ENCODE assay signal across 12 cellular contexts in the genomic region with DNA sequence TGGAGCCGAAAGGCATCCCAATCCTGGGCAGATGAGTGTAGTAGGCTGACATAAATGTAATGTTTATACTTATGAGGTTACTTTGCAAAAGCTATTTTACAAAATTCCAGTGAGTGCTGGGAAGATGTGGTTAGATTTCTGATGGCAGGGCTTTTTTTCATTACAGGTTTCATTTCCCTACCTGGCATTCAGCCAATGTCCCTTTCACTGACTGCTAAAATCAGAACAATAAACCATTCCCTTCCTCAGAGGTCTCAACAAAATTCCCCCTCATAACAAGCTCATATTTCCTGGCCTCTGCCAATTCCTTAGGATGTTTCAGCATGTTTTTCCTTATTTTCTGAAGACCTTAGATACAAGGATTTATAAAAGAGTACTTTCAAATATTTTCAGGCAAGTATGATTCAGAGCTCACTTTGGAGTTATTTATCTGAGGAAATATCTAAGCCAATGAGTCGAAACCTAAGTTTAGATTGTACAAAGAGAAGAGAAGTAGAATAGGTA. TPM values are rescaled to one million over a fixed set of nuclear protein-coding genes. Genes with fewer than 3 reads are reported as not detected.
DNase-seq lines count a peak whose midpoint lies in the region; ATAC-seq and TF ChIP-seq lines count a peak whose summit lies in the region.
"Had no signal": no experiment of that assay in that cellular context is flagged by ENCODE, and none has a peak within 500 bp of the region (broad histone marks: within the 10 kb centered on the region; RNA-seq: fewer than 3 reads in every experiment).

No MANE protein-coding gene starts in this region.

- H3K4me3 Mint-ChIP-seq in glutamatergic neuron (ENCODE audit: unreplicated experiment): no peak overlapping the region
- H3K4me3 Mint-ChIP-seq: activated T-helper 17 cell treated with anti-CD3 and anti-CD28 coated beads, Interleukin-2, amount 50 U/mL, for 72 hours; neural crest cell had no signal

- TF ChIP-seq EP300 in Ishikawa (IDR thresholded peaks at IDR 0.05; ENCODE audit: borderline replicate concordance): no peak

- no peak overlapping the region for H3K27ac Mint-ChIP-seq in glutamatergic neuron (ENCODE audit: unreplicated experiment)
- H3K27ac Mint-ChIP-seq: activated T-helper 17 cell treated with anti-CD3 and anti-CD28 coated beads, Interleukin-2, amount 50 U/mL, for 72 hours had no signal

- H3K4me1 Mint-ChIP-seq in glutamatergic neuron (ENCODE audit: low read depth, unreplicated experiment): peaks cover 8% of the 10 kb centered on the region

- peak; percentile 24 for DNase-seq in AG20443 (ENCODE audit: low spot score)
- peak; percentile 56 for DNase-seq in amniotic epithelial cell (ENCODE audit: low read depth)
- DNase-seq in kidney glomerular epithelial cell (lab: John Stamatoyannopoulos, UW): peak; percentile 75
- no peak for DNase-seq in ureter (ENCODE audit: low spot score)
- DNase-seq in omental fat pad (ENCODE audit: low spot score): no peak
- DNase-seq in glutamatergic neuron: no peak
- no peak for DNase-seq in COR-L47 (lab: John Stamatoyannopoulos, UW)
- DNase-seq: Calu3, cortex of kidney had no signal

- peaks cover 2% of the 10 kb centered on the region for H3K9me3 Mint-ChIP-seq in glutamatergic neuron (ENCODE audit: unreplicated experiment)
- H3K9me3 Mint-ChIP-seq: activated T-helper 17 cell treated with anti-CD3 and anti-CD28 coated beads, Interleukin-2, amount 50 U/mL, for 72 hours had no signal

- no peaks in the 10 kb centered on the region for H3K36me3 Mint-ChIP-seq in glutamatergic neuron (ENCODE audit: unreplicated experiment)

- no peaks in the 10 kb centered on the region for H3K27me3 Mint-ChIP-seq in glutamatergic neuron (ENCODE audit: unreplicated experiment)

- no peak for ATAC-seq in omental fat pad (ENCODE audit: low FRiP score)
- ATAC-seq: activated T-helper 17 cell treated with anti-CD3 and anti-CD28 coated beads, Interleukin-2, amount 50 U/mL, for 72 hours had no signal

- no peak for TF ChIP-seq CTCF in omental fat pad (IDR thresholded peaks at IDR 0.05)
- TF ChIP-seq CTCF in glutamatergic neuron (IDR thresholded peaks at IDR 0.05; ENCODE audit: partially characterized antibody, unreplicated experiment): no peak

- no peak for TF ChIP-seq RAD21 in Ishikawa (IDR thresholded peaks at IDR 0.05; ENCODE audit: low read depth)

TF ChIP-seq in Ishikawa, 13 proteins besides CTCF, POLR2A, EP300 and RAD21:
- TF ChIP-seq, protein P1, sequence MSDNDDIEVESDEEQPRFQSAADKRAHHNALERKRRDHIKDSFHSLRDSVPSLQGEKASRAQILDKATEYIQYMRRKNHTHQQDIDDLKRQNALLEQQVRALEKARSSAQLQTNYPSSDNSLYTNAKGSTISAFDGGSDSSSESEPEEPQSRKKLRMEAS (IDR thresholded peaks at IDR 0.05): no peak
- TF ChIP-seq EGR1 (IDR thresholded peaks at IDR 0.05): no peak
- peak; percentile 58 for TF ChIP-seq NFIC (IDR thresholded peaks at IDR 0.05)
- no peak for TF ChIP-seq CREB1 (IDR thresholded peaks at IDR 0.05; ENCODE audit: low read depth)

RNA-seq across cellular contexts. Expression of a gene that starts 40.9 kb away (rescaled TPM):
- 62.7 TPM for total RNA-seq in ureter
- 100 to 1,000 TPM in 3 of 4 donors, 10 to 100 TPM in 1; 42.9 to 278 (median 225) TPM for total RNA-seq in omental fat pad
- 0.86 TPM for total RNA-seq in glutamatergic neuron (ENCODE audit: unreplicated experiment)
- total RNA-seq: activated T-helper 17 cell treated with anti-CD3 and anti-CD28 coated beads, Interleukin-2, amount 50 U/mL, for 72 hours had no signal

Comparison
In these comparisons a context has a peak if more than half of its experiments do, and no peak if none do; other contexts are left out.
1. DNase-seq: peak in AG20443 (single experiment), amniotic epithelial cell (single experiment) and kidney glomerular epithelial cell (single experiment); none in ureter (single experiment), omental fat pad (single experiment), glutamatergic neuron (single experiment) and COR-L47 (single experiment).
2. RNA of a gene that starts 40.9 kb away (total RNA-seq): 42.9 to 278 TPM in omental fat pad and 62.7 TPM in ureter (single experiment); 0.86 TPM in glutamatergic neuron (single experiment); every median in the first group is over 10 times any median in the second.